ENCODE assay signal across 8 cellular contexts in genomic region chr2:148020036-148020357, GRCh38. TPM values are rescaled to one million over a fixed set of nuclear protein-coding genes. Genes with fewer than 3 reads are reported as not detected.
A peak's percentile ranks its signal among the peaks of the same experiment; 100 is the strongest.
DNase-seq lines count a peak whose midpoint lies in the region; ATAC-seq and TF ChIP-seq lines count a peak whose summit lies in the region.

No MANE protein-coding gene starts in this region.

- peak overlapping the region; percentile 93 for H3K27ac ChIP-seq in caudate nucleus (ENCODE audit: low read depth, low read length)

- ATAC-seq in HG03565 (IDR thresholded peaks at IDR 0.05; ENCODE audit: unreplicated experiment) (no peak), HG02885 (IDR thresholded peaks at IDR 0.05; ENCODE audit: poor library complexity, unreplicated experiment) (no peak), GM21619 (IDR thresholded peaks at IDR 0.05; ENCODE audit: unreplicated experiment) (no peak)

- peak overlapping the region; percentile 98 for H3K27ac Mint-ChIP-seq in T-helper 2 cell treated with Interferon-gamma antibody and Interleukin-4, amounts not matched to agents 5 μg/mL and 100 μg/mL, for 36 hours

- peaks cover 16% of the 10 kb centered on the region for H3K36me3 Mint-ChIP-seq in T-helper 2 cell treated with Interferon-gamma antibody and Interleukin-4, amounts not matched to agents 5 μg/mL and 100 μg/mL, for 36 hours (ENCODE audit: low read depth)

- H3K27me3 ChIP-seq in mononuclear cell (ENCODE audit: insufficient read depth, low read length), result no peaks in the 10 kb centered on the region

- H3K27me3 Mint-ChIP-seq in T-helper 2 cell treated with Interferon-gamma antibody and Interleukin-4, amounts not matched to agents 5 μg/mL and 100 μg/mL, for 36 hours (ENCODE audit: low read depth), result no peaks in the 10 kb centered on the region

- DNase-seq in T-helper 2 cell treated with Interferon-gamma antibody and Interleukin-4, amounts not matched to agents 5 μg/mL and 100 μg/mL, for 36 hours (ENCODE audit: low spot score), result peak; percentile 7
- DNase-seq in T-helper 2 cell (no peak), LNCaP clone FGC (ENCODE audit: low read depth) (no peak), caudate nucleus (lab: John Stamatoyannopoulos, UW) (peak in 5 of 61 donors; percentile 13 to 56 (median 33))

- H3K9me3 Mint-ChIP-seq in T-helper 2 cell treated with Interferon-gamma antibody and Interleukin-4, amounts not matched to agents 5 μg/mL and 100 μg/mL, for 36 hours, result no peaks in the 10 kb centered on the region

- H3K4me1 Mint-ChIP-seq in T-helper 2 cell treated with Interferon-gamma antibody and Interleukin-4, amounts not matched to agents 5 μg/mL and 100 μg/mL, for 36 hours (ENCODE audit: low read depth), result peaks cover 44% of the 10 kb centered on the region

- H3K4me3 ChIP-seq in LNCaP clone FGC (ENCODE audit: low read depth, low read length) (peak overlapping the region; percentile 65), mononuclear cell (ENCODE audit: low read length) (peak overlapping the region; percentile 94)

- H3K9me3 ChIP-seq in mononuclear cell (ENCODE audit: low read depth, low read length), result no peaks in the 10 kb centered on the region

- H3K4me1 ChIP-seq in mononuclear cell (ENCODE audit: insufficient read depth, low read length), result peaks cover 21% of the 10 kb centered on the region

- no peak for TF ChIP-seq CTCF in LNCaP clone FGC (IDR thresholded peaks at IDR 0.05; ENCODE audit: control insufficient read depth, extremely low read depth, insufficient read depth)

- peak overlapping the region; percentile 100 for H3K4me3 Mint-ChIP-seq in T-helper 2 cell treated with Interferon-gamma antibody and Interleukin-4, amounts not matched to agents 5 μg/mL and 100 μg/mL, for 36 hours

RNA-seq across cellular contexts. Expression of gene ORC4, which starts 0.5 kb away (rescaled TPM):
- 25.7 TPM for total RNA-seq in mononuclear cell

RNA-seq across cellular contexts. Expression of gene MBD5, which starts 0.9 kb away (rescaled TPM):
- 25.1 TPM for total RNA-seq in mononuclear cell
